21 cellular contexts compared by ENCODE assay signal in genomic region chr5:33766023-33766422, GRCh38.
DNase-seq lines count a peak whose midpoint lies in the region; ATAC-seq and TF ChIP-seq lines count a peak whose summit lies in the region.
"Had no signal": no experiment of that assay in that cellular context is flagged by ENCODE, and none has a peak within 500 bp of the region (broad histone marks: within the 10 kb centered on the region; RNA-seq: fewer than 3 reads in every experiment).

No MANE protein-coding gene starts in this region.

- H3K9ac ChIP-seq in neural progenitor cell, result no peak overlapping the region
- H3K9ac ChIP-seq: BLaER1 treated with 17β-estradiol and CSF1 and Interleukin-3, amounts not matched to agents 10 nM and 100 nM had no signal

- H3K9me2 ChIP-seq in GM23338 (ENCODE audit: insufficient read depth) (no peaks in the 10 kb centered on the region), OCI-LY7 (ENCODE audit: insufficient read depth, low read length) (no peaks in the 10 kb centered on the region)

- BruUV-seq in A673 (replicated peaks; lab: Mats Ljungman, UMichigan) (no TSS peak), OCI-LY7 (replicated peaks; lab: Mats Ljungman, UMichigan) (no TSS peak)

- intact Hi-C loops in A673 (cut with micrococcal nuclease; ENCODE audit: unreplicated experiment) (no loop called here), OCI-LY7 (cut with micrococcal nuclease; ENCODE audit: unreplicated experiment) (no loop called here)

- H2AFZ ChIP-seq in GM23338 (no peak overlapping the region), OCI-LY7 (ENCODE audit: low read length) (peak overlapping the region; percentile 54; the same call in 1 of the 2 replicates), neural progenitor cell (replicated peaks) (no peak overlapping the region)

- no peaks in the 10 kb centered on the region for H3K36me3 ChIP-seq in A673 (ENCODE audit: insufficient read depth, low read length, poor library complexity, severe bottlenecking)
- H3K36me3 ChIP-seq in GM23338 (ENCODE audit: insufficient read depth), result no peaks in the 10 kb centered on the region
- H3K36me3 ChIP-seq in OCI-LY7 (ENCODE audit: insufficient read depth, low read length), result no peaks in the 10 kb centered on the region
- no peaks in the 10 kb centered on the region for H3K36me3 ChIP-seq in brain microvascular endothelial cell (replicated peaks)
- no peaks in the 10 kb centered on the region for H3K36me3 ChIP-seq in neural progenitor cell
- H3K36me3 ChIP-seq: BLaER1 treated with 17β-estradiol and CSF1 and Interleukin-3, amounts not matched to agents 10 nM and 100 nM had no signal

- peak overlapping the region; percentile 54; the same call in 1 of the 2 replicates for H3K4me2 ChIP-seq in GM23338
- no peak overlapping the region for H3K4me2 ChIP-seq in OCI-LY7 (ENCODE audit: low read length)
- H3K4me2 ChIP-seq in neural progenitor cell, result no peak overlapping the region
- H3K4me2 ChIP-seq: BLaER1 treated with 17β-estradiol and CSF1 and Interleukin-3, amounts not matched to agents 10 nM and 100 nM had no signal

- CTCF ChIA-PET in A673 (lab: Charles Lee), result no interaction called here
- CTCF ChIA-PET in OCI-LY7 (lab: Charles Lee; ENCODE audit: unreplicated experiment), result no interaction called here

- no peaks in the 10 kb centered on the region for H4K20me1 ChIP-seq in GM23338 (replicated peaks; ENCODE audit: insufficient read depth)
- no peaks in the 10 kb centered on the region for H4K20me1 ChIP-seq in OCI-LY7 (ENCODE audit: insufficient read depth, low read length)
- peaks cover 8% of the 10 kb centered on the region for H4K20me1 ChIP-seq in neural progenitor cell (ENCODE audit: low read depth)
- H4K20me1 ChIP-seq: BLaER1 treated with 17β-estradiol and CSF1 and Interleukin-3, amounts not matched to agents 10 nM and 100 nM had no signal

- H3K4me3 ChIP-seq in A673 (ENCODE audit: low read depth, low read length, poor library complexity, severe bottlenecking) (no peak overlapping the region), GM23338 (no peak overlapping the region), OCI-LY7 (ENCODE audit: low read depth, low read length, poor library complexity, severe bottlenecking) (no peak overlapping the region), brain microvascular endothelial cell (ENCODE audit: low read depth, low read length) (no peak overlapping the region), neural progenitor cell (no peak overlapping the region)
- H3K4me3 ChIP-seq: BLaER1 treated with 17β-estradiol and CSF1 and Interleukin-3, amounts not matched to agents 10 nM and 100 nM had no signal

- H3F3A ChIP-seq in GM23338 (replicated peaks; ENCODE audit: low read depth) (no peaks in the 10 kb centered on the region), neural progenitor cell (ENCODE audit: low read depth) (peaks cover 6% of the 10 kb centered on the region)

- DNase-seq in A673 (ENCODE audit: low spot score) (peak; percentile 13), GM23338 (ENCODE audit: low spot score) (no peak), OCI-LY7 (ENCODE audit: low spot score) (no peak), brain microvascular endothelial cell (no peak), neural progenitor cell (ENCODE audit: low spot score) (no peak)
- DNase-seq in activated naive CD8-positive, alpha-beta T cell treated with anti-CD3 and anti-CD28 coated beads for 36 hours, result no peak
- DNase-seq in activated naive CD4-positive, alpha-beta T cell treated with Interleukin-2 at 50 U/mL for 16 hours, result no peak
- DNase-seq: AML-193; CD4-positive, alpha-beta T cell; DMS53; KG1; MM.1S; NCI-H2029; NCI-H446 treated with DMSO at 0.1 percent for 48 hours; NCI-H526; NCI-H82; NK-92 treated with Interleukin-12 subunit alpha and Interleukin-12 subunit beta, amount 100 ng/mL, for 24 hours had no signal

- H3K4me1 ChIP-seq in A673 (ENCODE audit: insufficient read depth, low read length, poor library complexity, severe bottlenecking) (no peaks in the 10 kb centered on the region), GM23338 (ENCODE audit: insufficient read depth) (peaks cover 47% of the 10 kb centered on the region), OCI-LY7 (ENCODE audit: insufficient read depth, low read length, poor library complexity, severe bottlenecking) (no peaks in the 10 kb centered on the region), neural progenitor cell (peaks cover 42% of the 10 kb centered on the region)

- H3K9me3 Mint-ChIP-seq in GM23338, result no peaks in the 10 kb centered on the region
- H3K9me3 Mint-ChIP-seq in activated naive CD8-positive, alpha-beta T cell treated with anti-CD3 and anti-CD28 coated beads for 36 hours, result no peaks in the 10 kb centered on the region
- no peaks in the 10 kb centered on the region for H3K9me3 Mint-ChIP-seq in neural progenitor cell
- H3K9me3 Mint-ChIP-seq: CD4-positive, alpha-beta T cell had no signal

- TF ChIP-seq CTCF in A673 (conservative IDR thresholded peaks at IDR 0.05; ENCODE audit: low read depth, low read length), result no peak
- TF ChIP-seq CTCF in GM23338 (conservative IDR thresholded peaks at IDR 0.05; ENCODE audit: low read depth in 2 of 2), result no peak
- no peak for TF ChIP-seq CTCF in OCI-LY7 (conservative IDR thresholded peaks at IDR 0.05; ENCODE audit: low read length)
- no peak for TF ChIP-seq CTCF in brain microvascular endothelial cell (IDR thresholded peaks at IDR 0.05; ENCODE audit: low read depth, low read length, missing control alignments)
- TF ChIP-seq CTCF in neural progenitor cell (IDR thresholded peaks at IDR 0.05), result no peak

- no peak overlapping the region for H3K27ac Mint-ChIP-seq in GM23338
- H3K27ac Mint-ChIP-seq in activated naive CD8-positive, alpha-beta T cell treated with anti-CD3 and anti-CD28 coated beads for 36 hours, result no peak overlapping the region
- no peak overlapping the region for H3K27ac Mint-ChIP-seq in neural progenitor cell
- H3K27ac Mint-ChIP-seq: CD4-positive, alpha-beta T cell had no signal

- ATAC-seq in GM23338, result no peak
- ATAC-seq: HCT116, HepG2, SK-N-SH treated with all-trans-retinoic acid at 6 μM for 48 hours had no signal

- H3K4me3 Mint-ChIP-seq in GM23338 (no peak overlapping the region), neural progenitor cell (no peak overlapping the region)
- no peak overlapping the region for H3K4me3 Mint-ChIP-seq in activated naive CD8-positive, alpha-beta T cell treated with anti-CD3 and anti-CD28 coated beads for 36 hours
- H3K4me3 Mint-ChIP-seq: CD4-positive, alpha-beta T cell had no signal

- H3K27me3 ChIP-seq in A673 (replicated peaks; ENCODE audit: insufficient read depth, low read depth, low read length, poor library complexity), result no peaks in the 10 kb centered on the region
- H3K27me3 ChIP-seq in GM23338 (ENCODE audit: insufficient read depth), result no peaks in the 10 kb centered on the region
- H3K27me3 ChIP-seq in brain microvascular endothelial cell (replicated peaks), result no peaks in the 10 kb centered on the region
- no peaks in the 10 kb centered on the region for H3K27me3 ChIP-seq in neural progenitor cell
- H3K27me3 ChIP-seq: BLaER1 treated with 17β-estradiol and CSF1 and Interleukin-3, amounts not matched to agents 10 nM and 100 nM had no signal

- peaks cover 47% of the 10 kb centered on the region for H3K4me1 Mint-ChIP-seq in GM23338
- peaks cover 4% of the 10 kb centered on the region for H3K4me1 Mint-ChIP-seq in activated naive CD8-positive, alpha-beta T cell treated with anti-CD3 and anti-CD28 coated beads for 36 hours
- H3K4me1 Mint-ChIP-seq in neural progenitor cell, result peaks cover 49% of the 10 kb centered on the region

- no peak overlapping the region for H3K27ac ChIP-seq in A673 (ENCODE audit: low read depth, low read length, poor library complexity, severe bottlenecking)
- peak overlapping the region; percentile 35; the same call in 1 of the 2 replicates for H3K27ac ChIP-seq in GM23338 (ENCODE audit: low read depth)
- H3K27ac ChIP-seq in OCI-LY7 (ENCODE audit: low read depth, low read length, poor library complexity, severe bottlenecking), result no peak overlapping the region
- peak overlapping the region; percentile 22 for H3K27ac ChIP-seq in brain microvascular endothelial cell
- H3K27ac ChIP-seq in neural progenitor cell, result no peak overlapping the region
- H3K27ac ChIP-seq: BLaER1 treated with 17β-estradiol and CSF1 and Interleukin-3, amounts not matched to agents 10 nM and 100 nM had no signal

- in situ Hi-C loops in brain microvascular endothelial cell (cut with HindIII; ENCODE audit: low pct_ligation_motif_present, low sequenced_read_pairs), result no loop called here

- H3K9me3 ChIP-seq in A673 (ENCODE audit: low read depth, low read length, poor library complexity, severe bottlenecking) (no peaks in the 10 kb centered on the region), OCI-LY7 (ENCODE audit: low read length) (no peaks in the 10 kb centered on the region), neural progenitor cell (ENCODE audit: low read depth) (no peaks in the 10 kb centered on the region)
- H3K9me3 ChIP-seq: BLaER1 treated with 17β-estradiol and CSF1 and Interleukin-3, amounts not matched to agents 10 nM and 100 nM had no signal

- H3K27me3 Mint-ChIP-seq in GM23338 (ENCODE audit: insufficient read depth, low read depth, poor library complexity), result peaks cover 2% of the 10 kb centered on the region
- peaks cover 5% of the 10 kb centered on the region for H3K27me3 Mint-ChIP-seq in activated naive CD8-positive, alpha-beta T cell treated with anti-CD3 and anti-CD28 coated beads for 36 hours
- H3K27me3 Mint-ChIP-seq in neural progenitor cell (ENCODE audit: insufficient read depth, low read depth), result no peaks in the 10 kb centered on the region

- POLR2A ChIA-PET in A673 (lab: Charles Lee; ENCODE audit: low non-redundant PET) (no interaction called here), OCI-LY7 (lab: Charles Lee) (no interaction called here)

- H3K36me3 Mint-ChIP-seq in GM23338 (ENCODE audit: low read depth) (no peaks in the 10 kb centered on the region), neural progenitor cell (peaks cover 2% of the 10 kb centered on the region)
- H3K36me3 Mint-ChIP-seq in activated naive CD8-positive, alpha-beta T cell treated with anti-CD3 and anti-CD28 coated beads for 36 hours, result no peaks in the 10 kb centered on the region

- H3K79me2 ChIP-seq in GM23338 (replicated peaks; ENCODE audit: insufficient read depth), result no peaks in the 10 kb centered on the region
- H3K79me2 ChIP-seq in OCI-LY7 (ENCODE audit: insufficient read depth, low read depth, low read length), result no peaks in the 10 kb centered on the region
- H3K79me2 ChIP-seq in neural progenitor cell (ENCODE audit: low read depth), result peaks cover 15% of the 10 kb centered on the region

TF ChIP-seq in GM23338, 12 proteins besides CTCF, POLR2A, EP300 and RAD21 (continues in another document):
- TF ChIP-seq STAT1 (IDR thresholded peaks at IDR 0.05; ENCODE audit: unreplicated experiment) (no peak), EZH2 (IDR thresholded peaks at IDR 0.05; ENCODE audit: low read depth, unreplicated experiment) (no peak), EZH2phosphoT487 (IDR thresholded peaks at IDR 0.05; ENCODE audit: unreplicated experiment) (no peak), NANOG (IDR thresholded peaks at IDR 0.05; ENCODE audit: borderline replicate concordance) (no peak)

Comparison
In these comparisons a context has a peak if more than half of its experiments do, and no peak if none do; other contexts are left out.
1. H3K27ac ChIP-seq: peak in GM23338 (single experiment) and brain microvascular endothelial cell (single experiment); none in A673 (single experiment), OCI-LY7 (single experiment) and neural progenitor cell (single experiment).